8 cellular contexts compared by ENCODE assay signal in the genomic region with DNA sequence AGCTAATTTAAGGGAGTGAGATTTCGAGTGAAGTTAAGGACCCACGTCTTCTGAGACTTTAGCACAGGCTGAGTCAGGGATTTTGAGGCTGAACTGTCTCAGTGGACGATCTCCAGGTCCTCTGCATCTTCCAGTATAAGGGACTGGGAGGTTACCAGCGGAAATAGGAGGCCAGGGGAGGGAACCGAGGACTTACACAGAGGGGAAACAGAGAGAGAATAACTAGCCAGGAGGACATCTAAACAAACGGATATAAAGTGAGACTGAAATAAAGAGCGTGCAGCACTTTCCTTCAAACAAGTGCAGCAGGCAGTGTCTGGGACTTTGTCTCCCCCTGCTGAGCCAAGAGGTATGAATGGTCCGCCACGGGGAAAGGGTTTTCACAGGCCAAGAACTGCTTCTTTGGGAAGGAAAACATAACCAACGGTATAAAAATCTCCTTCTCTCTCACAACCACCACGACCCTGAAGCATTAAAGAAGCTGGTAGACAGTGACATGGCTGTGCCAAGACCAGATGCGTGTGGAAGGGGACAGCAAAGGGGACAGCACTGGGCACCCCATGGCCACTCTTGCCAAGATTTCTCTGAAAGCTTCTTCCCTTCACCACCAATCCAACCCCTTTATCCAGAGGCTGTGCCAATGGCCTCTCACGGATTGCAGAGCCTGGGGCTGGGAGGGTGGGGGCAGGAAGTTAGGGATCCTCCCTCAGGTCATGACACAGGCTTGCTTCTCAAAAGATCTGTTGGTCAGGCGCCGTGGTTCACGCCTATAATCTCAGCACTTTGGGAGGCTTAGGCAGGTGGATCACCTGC.
DNase-seq lines count a peak whose midpoint lies in the region; ATAC-seq and TF ChIP-seq lines count a peak whose summit lies in the region.

No MANE protein-coding gene starts in this region.

- no peak overlapping the region for H3K27ac Mint-ChIP-seq in activated CD4-positive, alpha-beta memory T cell treated with anti-CD3 and anti-CD28 coated beads, Interleukin-2, amount 10 ng/mL, durations not matched to agents 7 days and 5 days
- no peak overlapping the region for H3K27ac Mint-ChIP-seq in effector memory CD8-positive, alpha-beta T cell
- H3K27ac Mint-ChIP-seq in memory B cell: no peak overlapping the region

- H3K36me3 Mint-ChIP-seq in activated CD4-positive, alpha-beta memory T cell treated with anti-CD3 and anti-CD28 coated beads, Interleukin-2, amount 10 ng/mL, durations not matched to agents 7 days and 5 days (ENCODE audit: low read depth): no peaks in the 10 kb centered on the region
- no peaks in the 10 kb centered on the region for H3K36me3 Mint-ChIP-seq in effector memory CD8-positive, alpha-beta T cell (ENCODE audit: insufficient read depth)
- H3K36me3 Mint-ChIP-seq in memory B cell: no peaks in the 10 kb centered on the region

- DNase-seq in A172 (ENCODE audit: low spot score) (peak; percentile 36), NCI-H2227 treated with DMSO at 0.1 percent for 48 hours (lab: John Stamatoyannopoulos, UW) (peak; percentile 60), memory B cell (ENCODE audit: low spot score in 2 of 2) (peak; percentile 30 to 41)
- peak; percentile 65 for DNase-seq in activated CD4-positive, alpha-beta memory T cell treated with anti-CD3 and anti-CD28 coated beads, Interleukin-2, amount 10 ng/mL, durations not matched to agents 7 days and 5 days
- peak; percentile 31 to 41 (median 32) for DNase-seq in effector memory CD8-positive, alpha-beta T cell
- peak; percentile 8 to 22 for DNase-seq in stimulated activated CD8-positive, alpha-beta memory T cell treated with anti-CD3 and anti-CD28 coated beads, Interleukin-2, amount 100 ng/mL, for 1 hour (ENCODE audit: low read depth in 2 of 2)

- no peak overlapping the region for H3K4me3 Mint-ChIP-seq in activated CD4-positive, alpha-beta memory T cell treated with anti-CD3 and anti-CD28 coated beads, Interleukin-2, amount 10 ng/mL, durations not matched to agents 7 days and 5 days
- H3K4me3 Mint-ChIP-seq in effector memory CD8-positive, alpha-beta T cell: no peak overlapping the region
- H3K4me3 Mint-ChIP-seq in memory B cell: no peak overlapping the region

- CTCF ChIA-PET in activated CD4-positive, alpha-beta memory T cell treated with anti-CD3 and anti-CD28 coated beads, Interleukin-2, amount 10 ng/mL, durations not matched to agents 7 days and 5 days (lab: Charles Lee): interaction anchor here (0.5 to 1.7 kb wide), 10 partner anchors 22 to 321 kb away, joined by 3 to 8 read pairs (median 3); a partner anchor contains a TSS

- H3K4me1 Mint-ChIP-seq in activated CD4-positive, alpha-beta memory T cell treated with anti-CD3 and anti-CD28 coated beads, Interleukin-2, amount 10 ng/mL, durations not matched to agents 7 days and 5 days: no peaks in the 10 kb centered on the region
- no peaks in the 10 kb centered on the region for H3K4me1 Mint-ChIP-seq in effector memory CD8-positive, alpha-beta T cell (ENCODE audit: low read depth in 2 of 2)
- no peaks in the 10 kb centered on the region for H3K4me1 Mint-ChIP-seq in memory B cell

- POLR2A ChIA-PET in activated CD4-positive, alpha-beta memory T cell treated with anti-CD3 and anti-CD28 coated beads, Interleukin-2, amount 10 ng/mL, durations not matched to agents 7 days and 5 days (lab: Charles Lee): interaction anchor here (1.0 to 1.7 kb wide), 3 partner anchors 27 to 267 kb away, joined by 3 to 5 read pairs (median 3); no protein-coding TSS in a partner anchor

- H3K27me3 Mint-ChIP-seq in activated CD4-positive, alpha-beta memory T cell treated with anti-CD3 and anti-CD28 coated beads, Interleukin-2, amount 10 ng/mL, durations not matched to agents 7 days and 5 days: no peaks in the 10 kb centered on the region
- H3K27me3 Mint-ChIP-seq in effector memory CD8-positive, alpha-beta T cell: no peaks in the 10 kb centered on the region
- H3K27me3 Mint-ChIP-seq in memory B cell: no peaks in the 10 kb centered on the region

- peak; percentile 64 for ATAC-seq in effector memory CD8-positive, alpha-beta T cell (replicated peaks)
- peak; percentile 78 for ATAC-seq in memory B cell (ENCODE audit: low read depth)
- no peak for ATAC-seq in GM19397 (IDR thresholded peaks at IDR 0.05; ENCODE audit: unreplicated experiment)

- no peaks in the 10 kb centered on the region for H3K9me3 Mint-ChIP-seq in activated CD4-positive, alpha-beta memory T cell treated with anti-CD3 and anti-CD28 coated beads, Interleukin-2, amount 10 ng/mL, durations not matched to agents 7 days and 5 days
- no peaks in the 10 kb centered on the region for H3K9me3 Mint-ChIP-seq in effector memory CD8-positive, alpha-beta T cell
- no peaks in the 10 kb centered on the region for H3K9me3 Mint-ChIP-seq in memory B cell

- TF ChIP-seq CTCF in GM12873 (IDR thresholded peaks at IDR 0.05; ENCODE audit: insufficient read depth, low read depth, low read length, missing control alignments): peak; percentile 66

Comparison
In these comparisons a context has a peak if more than half of its experiments do, and no peak if none do; other contexts are left out.
1. DNase-seq: peak in every context shown above with its lines; median percentile 65 in activated CD4-positive, alpha-beta memory T cell treated with anti-CD3 and anti-CD28 coated beads, Interleukin-2, amount 10 ng/mL, durations not matched to agents 7 days and 5 days; 60 in NCI-H2227 treated with DMSO at 0.1 percent for 48 hours; 36 in A172; 36 in memory B cell; 32 in effector memory CD8-positive, alpha-beta T cell; 15 in stimulated activated CD8-positive, alpha-beta memory T cell treated with anti-CD3 and anti-CD28 coated beads, Interleukin-2, amount 100 ng/mL, for 1 hour.